In genomic region chr7:25770235-25770634, GRCh38 we compare ENCODE assay signal across 17 cellular contexts.
DNase-seq lines count a peak whose midpoint lies in the region; ATAC-seq and TF ChIP-seq lines count a peak whose summit lies in the region.
"Had no signal": no experiment of that assay in that cellular context is flagged by ENCODE, and none has a peak within 500 bp of the region (broad histone marks: within the 10 kb centered on the region; RNA-seq: fewer than 3 reads in every experiment).

No MANE protein-coding gene starts in this region.

- H3K4me1 ChIP-seq in sigmoid colon = peaks cover 0 to 29% (median 17%) of the 10 kb centered on the region in 4 donors

- H3K27ac ChIP-seq in 22Rv1 (peak overlapping the region; percentile 53), sigmoid colon (peak overlapping the region; percentile 54 to 69 (median 67))

- no peak overlapping the region for H3K27ac Mint-ChIP-seq in immature natural killer cell
- H3K27ac Mint-ChIP-seq: CD4-positive, alpha-beta T cell had no signal

- POLR2A ChIA-PET in HEK293T (lab: Yijun Ruan, JAX) = no interaction called here

- DNase-seq in HEK293T (ENCODE audit: extremely low spot score) (no peak), left colon (no peak), sigmoid colon (no peak), immature natural killer cell (no peak), AG20443 (ENCODE audit: low spot score) (no peak), NOMO-1 treated with DMSO at 0.1 percent for 48 hours (lab: John Stamatoyannopoulos, UW; ENCODE audit: unreplicated experiment) (no peak)
- DNase-seq: Calu3; CD4-positive, alpha-beta T cell; KG1; MG63; NCI-H1105 treated with DMSO at 0.1 percent for 48 hours; NCI-H187 treated with DMSO at 0.1 percent for 48 hours; NCI-H446 treated with DMSO at 0.1 percent for 48 hours; NCI-H82; Right ventricle myocardium superior had no signal

- WGBS in sigmoid colon, 2 donors = 75 to 80% methylated on average over 4 of the region's 4 CpGs

- H3K4me3 ChIP-seq in sigmoid colon = no peak overlapping the region
- H3K4me3 ChIP-seq: MG63 had no signal

- ATAC-seq in left colon (peak; percentile 25), HG03439 (IDR thresholded peaks at IDR 0.05; ENCODE audit: unreplicated experiment) (no peak)

- peaks cover 0 to 7% (median 2%) of the 10 kb centered on the region in 3 donors for H3K27me3 Mint-ChIP-seq in immature natural killer cell (ENCODE audit: low read depth in 3 of 3)

- TF ChIP-seq POLR2A in sigmoid colon (IDR thresholded peaks at IDR 0.05) = no peak

- H3K4me3 Mint-ChIP-seq in immature natural killer cell = no peak overlapping the region
- H3K4me3 Mint-ChIP-seq: CD4-positive, alpha-beta T cell had no signal

- intact Hi-C loops in left colon (cut with DNase I, micrococcal nuclease) = no loop called here
- intact Hi-C loops in sigmoid colon (cut with DNase I) = no loop called here

- CTCF ChIA-PET in HEK293T (lab: Yijun Ruan, JAX) = interaction anchor here (1.3 kb wide), 1 partner anchor 20 kb away, joined by 3 read pairs; no protein-coding TSS in a partner anchor

- TF ChIP-seq EP300 in sigmoid colon (IDR thresholded peaks at IDR 0.05) = peak; percentile 11 to 86 (median 66)

- H3K4me1 Mint-ChIP-seq in immature natural killer cell = no peaks in the 10 kb centered on the region

- no peaks in the 10 kb centered on the region for H3K36me3 ChIP-seq in sigmoid colon
- H3K36me3 ChIP-seq: MG63 had no signal

- H3K9me3 ChIP-seq in sigmoid colon = no peaks in the 10 kb centered on the region
- H3K9me3 ChIP-seq: MG63 had no signal

- H3K36me3 Mint-ChIP-seq in immature natural killer cell = no peaks in the 10 kb centered on the region

- H3K27me3 ChIP-seq in sigmoid colon = no peaks in the 10 kb centered on the region
- H3K27me3 ChIP-seq: MG63 had no signal

- no peaks in the 10 kb centered on the region for H3K9me3 Mint-ChIP-seq in immature natural killer cell
- H3K9me3 Mint-ChIP-seq: CD4-positive, alpha-beta T cell had no signal

- no peak for TF ChIP-seq CTCF in 22Rv1 (IDR thresholded peaks at IDR 0.05)
- TF ChIP-seq CTCF in sigmoid colon (IDR thresholded peaks at IDR 0.05) = no peak

TF ChIP-seq in HEK293T, 16 proteins besides CTCF, POLR2A, EP300 and RAD21:
- no peak for TF ChIP-seq HDGF (IDR thresholded peaks at IDR 0.05; ENCODE audit: borderline replicate concordance)
- TF ChIP-seq ELF4 (IDR thresholded peaks at IDR 0.05) = no peak
- no peak for TF ChIP-seq LEF1 (IDR thresholded peaks at IDR 0.05; ENCODE audit: borderline replicate concordance)
- TF ChIP-seq SUZ12 (IDR thresholded peaks at IDR 0.05) = no peak
- TF ChIP-seq FOXM1 (IDR thresholded peaks at IDR 0.05; ENCODE audit: borderline replicate concordance) = no peak
- TF ChIP-seq ARNT (IDR thresholded peaks at IDR 0.05) = peak; percentile 83
- TF ChIP-seq, protein P1, sequence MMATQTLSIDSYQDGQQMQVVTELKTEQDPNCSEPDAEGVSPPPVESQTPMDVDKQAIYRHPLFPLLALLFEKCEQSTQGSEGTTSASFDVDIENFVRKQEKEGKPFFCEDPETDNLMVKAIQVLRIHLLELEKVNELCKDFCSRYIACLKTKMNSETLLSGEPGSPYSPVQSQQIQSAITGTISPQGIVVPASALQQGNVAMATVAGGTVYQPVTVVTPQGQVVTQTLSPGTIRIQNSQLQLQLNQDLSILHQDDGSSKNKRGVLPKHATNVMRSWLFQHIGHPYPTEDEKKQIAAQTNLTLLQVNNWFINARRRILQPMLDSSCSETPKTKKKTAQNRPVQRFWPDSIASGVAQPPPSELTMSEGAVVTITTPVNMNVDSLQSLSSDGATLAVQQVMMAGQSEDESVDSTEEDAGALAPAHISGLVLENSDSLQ (IDR thresholded peaks at IDR 0.05) = peak; percentile 86
- TF ChIP-seq L3MBTL2 (conservative IDR thresholded peaks at IDR 0.05) = no peak
- TF ChIP-seq FOXA1 (IDR thresholded peaks at IDR 0.05) = no peak
- no peak for TF ChIP-seq NFRKB (IDR thresholded peaks at IDR 0.05)
- peak; percentile 53; the same call in 1 of the 2 replicates for TF ChIP-seq CTBP1 (IDR thresholded peaks at IDR 0.05; ENCODE audit: borderline replicate concordance)
- no peak for TF ChIP-seq BHLHE40 (IDR thresholded peaks at IDR 0.05; ENCODE audit: borderline replicate concordance)
- TF ChIP-seq FOXK2 (IDR thresholded peaks at IDR 0.05) = no peak
- no peak for TF ChIP-seq ZNF384 (IDR thresholded peaks at IDR 0.05)
- TF ChIP-seq TARDBP (IDR thresholded peaks at IDR 0.05) = no peak
- no peak for TF ChIP-seq SP1 (IDR thresholded peaks at IDR 0.05)
TF ChIP-seq in HEK293T: peak in this region for 3.
